10 cellular contexts compared by ENCODE assay signal in the genomic region with DNA sequence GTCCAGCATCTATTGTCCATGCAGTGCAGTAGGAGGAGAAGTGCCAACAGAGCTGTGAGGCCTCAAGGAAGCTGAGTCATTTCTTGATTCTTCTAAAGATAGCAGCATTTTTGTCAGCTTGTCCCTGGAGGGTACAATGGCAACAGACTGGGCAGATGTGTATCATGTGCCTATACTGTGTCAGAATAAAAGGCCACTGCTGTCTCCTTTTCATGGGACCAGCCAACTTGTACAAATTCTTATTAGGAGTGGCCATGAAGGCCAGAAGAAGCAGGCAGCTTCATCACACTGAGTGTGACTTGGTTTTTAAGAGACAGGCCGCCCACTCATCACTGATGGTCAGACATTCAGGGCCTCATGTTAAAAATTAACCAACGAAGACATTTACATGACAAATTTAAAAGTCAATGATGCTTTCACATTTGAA.
A peak's percentile ranks its signal among the peaks of the same experiment; 100 is the strongest.
DNase-seq lines count a peak whose midpoint lies in the region; ATAC-seq and TF ChIP-seq lines count a peak whose summit lies in the region.
"Had no signal": no experiment of that assay in that cellular context is flagged by ENCODE, and none has a peak within 500 bp of the region (broad histone marks: within the 10 kb centered on the region; RNA-seq: fewer than 3 reads in every experiment).

No MANE protein-coding gene starts in this region.

- no peak overlapping the region for H3K4me3 Mint-ChIP-seq in type B pancreatic cell
- H3K4me3 Mint-ChIP-seq: natural killer cell treated with Interleukin-12 subunit alpha and Interleukin-12 subunit beta and Interleukin-15 and Interleukin-18, amount 100 ng/mL, for 72 hours; T-cell had no signal

- DNase-seq in fibroblast of pulmonary artery (ENCODE audit: low read depth) (peak; percentile 4), NCI-H774 (lab: John Stamatoyannopoulos, UW) (no peak), substantia nigra (lab: John Stamatoyannopoulos, UW) (no peak), type B pancreatic cell (ENCODE audit: extremely low spot score, unreplicated experiment) (no peak)
- no peak for DNase-seq in NK-92 treated with Interleukin-12 subunit alpha and Interleukin-12 subunit beta, amount 100 ng/mL, for 24 hours (lab: John Stamatoyannopoulos, UW)
- DNase-seq: T-cell had no signal

- no peaks in the 10 kb centered on the region for H3K36me3 Mint-ChIP-seq in type B pancreatic cell
- H3K36me3 Mint-ChIP-seq: natural killer cell treated with Interleukin-12 subunit alpha and Interleukin-12 subunit beta and Interleukin-15 and Interleukin-18, amount 100 ng/mL, for 72 hours; T-cell had no signal

- no peaks in the 10 kb centered on the region for H3K9me3 Mint-ChIP-seq in type B pancreatic cell

- no peak overlapping the region for H3K4me3 ChIP-seq in fibroblast of pulmonary artery (replicated peaks; ENCODE audit: low read depth, low read length)

- no peak overlapping the region for H3K27ac ChIP-seq in substantia nigra (ENCODE audit: low read depth, low read length, poor library complexity, severe bottlenecking)

- TF ChIP-seq POLR2A in GM18505 (IDR thresholded peaks at IDR 0.05; ENCODE audit: borderline replicate concordance, extremely low read depth, insufficient read depth, insufficient read length) = no peak

- H3K4me1 Mint-ChIP-seq in type B pancreatic cell (ENCODE audit: unreplicated experiment) = no peaks in the 10 kb centered on the region
- H3K4me1 Mint-ChIP-seq: T-cell had no signal

- ATAC-seq in GM18505 (IDR thresholded peaks at IDR 0.05; ENCODE audit: unreplicated experiment) (peak; percentile 92), GM21786 (IDR thresholded peaks at IDR 0.05; ENCODE audit: unreplicated experiment) (peak; percentile 93), HG03558 (IDR thresholded peaks at IDR 0.05; ENCODE audit: extremely low read depth, unreplicated experiment) (peak; percentile 91)
- ATAC-seq: natural killer cell treated with Interleukin-12 subunit alpha and Interleukin-12 subunit beta and Interleukin-15 and Interleukin-18, amount 100 ng/mL, for 72 hours had no signal

- H3K27ac Mint-ChIP-seq in type B pancreatic cell = no peak overlapping the region
- H3K27ac Mint-ChIP-seq: natural killer cell treated with Interleukin-12 subunit alpha and Interleukin-12 subunit beta and Interleukin-15 and Interleukin-18, amount 100 ng/mL, for 72 hours; T-cell had no signal

- TF ChIP-seq CTCF in fibroblast of pulmonary artery (IDR thresholded peaks at IDR 0.05; ENCODE audit: low read length, missing control alignments) (no peak), type B pancreatic cell (conservative IDR thresholded peaks at IDR 0.05) (no peak)

- no peaks in the 10 kb centered on the region for H3K27me3 Mint-ChIP-seq in type B pancreatic cell
- H3K27me3 Mint-ChIP-seq: natural killer cell treated with Interleukin-12 subunit alpha and Interleukin-12 subunit beta and Interleukin-15 and Interleukin-18, amount 100 ng/mL, for 72 hours had no signal
